ENCODE assay signal across 20 cellular contexts in genomic region chr12:120169946-120170345, GRCh38. TPM values are rescaled to one million over a fixed set of nuclear protein-coding genes. Genes with fewer than 3 reads are reported as not detected.
DNase-seq lines count a peak whose midpoint lies in the region; ATAC-seq and TF ChIP-seq lines count a peak whose summit lies in the region.
"Had no signal": no experiment of that assay in that cellular context is flagged by ENCODE, and none has a peak within 500 bp of the region (broad histone marks: within the 10 kb centered on the region; RNA-seq: fewer than 3 reads in every experiment).

No MANE protein-coding gene starts in this region.

- H3K4me2 ChIP-seq in HCT116 (ENCODE audit: low read length) = no peak overlapping the region
- H3K4me2 ChIP-seq in PC-3 (ENCODE audit: low read length) = no peak overlapping the region
- no peak overlapping the region for H3K4me2 ChIP-seq in hepatocyte
- H3K4me2 ChIP-seq: SK-N-SH had no signal

- CTCF ChIA-PET in activated naive CD4-positive, alpha-beta T cell treated with anti-CD3 and anti-CD28 coated beads for 36 hours (lab: Charles Lee) = interaction anchor here (0.7 kb wide), 1 partner anchor 61 kb away, joined by 3 read pairs; no protein-coding TSS in a partner anchor
- CTCF ChIA-PET in HCT116 (lab: Charles Lee) = no interaction called here
- CTCF ChIA-PET in PC-3 (lab: Charles Lee) = no interaction called here

- intact Hi-C loops in activated naive CD4-positive, alpha-beta T cell treated with anti-CD3 and anti-CD28 coated beads for 36 hours (cut with micrococcal nuclease) = no loop called here
- intact Hi-C loops in HCT116 (cut with micrococcal nuclease) = loop anchor here (5.0 kb wide), 1 partner anchor 33 kb away; no protein-coding TSS in a partner anchor
- intact Hi-C loops in PC-3 (cut with micrococcal nuclease) = no loop called here

- H3K36me3 Mint-ChIP-seq in activated naive CD4-positive, alpha-beta T cell treated with anti-CD3 and anti-CD28 coated beads for 36 hours (ENCODE audit: low read depth) = peaks cover 29% of the 10 kb centered on the region

- TF ChIP-seq POLR2A in HCT116 (IDR thresholded peaks at IDR 0.05; ENCODE audit: borderline replicate concordance, extremely low read depth, insufficient read depth, insufficient read length) = no peak

- H3K27ac Mint-ChIP-seq in activated naive CD4-positive, alpha-beta T cell treated with anti-CD3 and anti-CD28 coated beads for 36 hours = peak overlapping the region; percentile 30

- no peaks in the 10 kb centered on the region for H3K4me1 ChIP-seq in HCT116 (ENCODE audit: control insufficient read depth in 1 of 2, insufficient read depth in 2 of 2, low read length in 2 of 2)
- no peaks in the 10 kb centered on the region for H3K4me1 ChIP-seq in PC-3 (ENCODE audit: insufficient read depth, low read length)
- no peaks in the 10 kb centered on the region for H3K4me1 ChIP-seq in hepatocyte (ENCODE audit: insufficient read depth)
- H3K4me1 ChIP-seq: Peyer's patch had no signal

- H4K20me1 ChIP-seq in HCT116 (ENCODE audit: insufficient read depth) (no peaks in the 10 kb centered on the region), PC-3 (ENCODE audit: low read length) (no peaks in the 10 kb centered on the region), hepatocyte (ENCODE audit: insufficient read depth, poor library complexity, severe bottlenecking) (no peaks in the 10 kb centered on the region)

- H3K27ac ChIP-seq in HCT116 (ENCODE audit: low read depth, low read length) (no peak overlapping the region), PC-3 (ENCODE audit: low read length) (no peak overlapping the region), hepatocyte (no peak overlapping the region)
- H3K27ac ChIP-seq: Peyer's patch had no signal

- H3K79me2 ChIP-seq in HCT116 (ENCODE audit: insufficient read depth, low read length) (peaks cover 35% of the 10 kb centered on the region), PC-3 (ENCODE audit: low read length) (no peaks in the 10 kb centered on the region), hepatocyte (no peaks in the 10 kb centered on the region)

- H3K4me1 Mint-ChIP-seq in activated naive CD4-positive, alpha-beta T cell treated with anti-CD3 and anti-CD28 coated beads for 36 hours (ENCODE audit: low read depth) = no peaks in the 10 kb centered on the region

- H3K9ac ChIP-seq in HCT116 (ENCODE audit: low read length) = no peak overlapping the region
- no peak overlapping the region for H3K9ac ChIP-seq in PC-3 (ENCODE audit: low read length)
- H3K9ac ChIP-seq: SK-N-SH had no signal

- H3K9me3 ChIP-seq in HCT116 (ENCODE audit: control insufficient read depth in 1 of 2, insufficient read depth in 1 of 2, low read depth in 1 of 2, low read length in 2 of 2) (no peaks in the 10 kb centered on the region), PC-3 (ENCODE audit: low read length) (no peaks in the 10 kb centered on the region), hepatocyte (ENCODE audit: low read depth) (no peaks in the 10 kb centered on the region)
- H3K9me3 ChIP-seq: MG63, Peyer's patch, SK-N-SH had no signal

- no peaks in the 10 kb centered on the region for H3K27me3 Mint-ChIP-seq in activated naive CD4-positive, alpha-beta T cell treated with anti-CD3 and anti-CD28 coated beads for 36 hours (ENCODE audit: low read depth)

- H2AFZ ChIP-seq in HCT116 (ENCODE audit: low read depth, low read length, poor library complexity, severe bottlenecking) (no peak overlapping the region), PC-3 (ENCODE audit: low read length) (no peak overlapping the region), hepatocyte (no peak overlapping the region)

- H3K36me3 ChIP-seq in HCT116 (ENCODE audit: control insufficient read depth in 1 of 2, insufficient read depth in 2 of 2, low read length in 2 of 2) (peaks cover 51 to 67% of the 10 kb centered on the region in 2 experiments; a peak in 3 of 4 replicates), PC-3 (ENCODE audit: low read depth, low read length) (peaks cover 68% of the 10 kb centered on the region), hepatocyte (replicated peaks; ENCODE audit: insufficient read depth, low read depth) (no peaks in the 10 kb centered on the region)

- TF ChIP-seq CTCF in HCT116 (IDR thresholded peaks at IDR 0.05 in 2 of 3, conservative IDR thresholded peaks at IDR 0.05 in 1 of 3; ENCODE audit: borderline replicate concordance in 1 of 3, insufficient read depth in 1 of 3, low read depth in 2 of 3, low read length in 2 of 3) (no peak), PC-3 (conservative IDR thresholded peaks at IDR 0.05; ENCODE audit: low read depth, low read length) (no peak), hepatocyte (IDR thresholded peaks at IDR 0.05; ENCODE audit: poor library complexity) (no peak)

- no peaks in the 10 kb centered on the region for H3K9me3 Mint-ChIP-seq in activated naive CD4-positive, alpha-beta T cell treated with anti-CD3 and anti-CD28 coated beads for 36 hours

- ATAC-seq in HCT116 (peak; percentile 12; the same call in 1 of the 2 replicates), PC-3 (peak; percentile 52)

- no peak overlapping the region for H3K4me3 Mint-ChIP-seq in activated naive CD4-positive, alpha-beta T cell treated with anti-CD3 and anti-CD28 coated beads for 36 hours

- H3F3A ChIP-seq in PC-3 (ENCODE audit: low read length, unreplicated experiment) = no peaks in the 10 kb centered on the region

- BruUV-seq in HCT116 (replicated peaks; lab: Mats Ljungman, UMichigan) (no TSS peak), PC-3 (replicated peaks; lab: Mats Ljungman, UMichigan) (no TSS peak)

- H3K9me2 ChIP-seq in HCT116 (ENCODE audit: insufficient read depth) (no peaks in the 10 kb centered on the region), PC-3 (replicated peaks; ENCODE audit: low read length) (no peaks in the 10 kb centered on the region), hepatocyte (replicated peaks; ENCODE audit: insufficient read depth) (no peaks in the 10 kb centered on the region)
- H3K9me2 ChIP-seq: SK-N-SH had no signal

- H3K4me3 ChIP-seq in HCT116 (replicated peaks in 1 of 2; ENCODE audit: low read depth in 1 of 2, low read length in 2 of 2) = no peak overlapping the region
- no peak overlapping the region for H3K4me3 ChIP-seq in PC-3 (ENCODE audit: low read length)
- no peak overlapping the region for H3K4me3 ChIP-seq in hepatocyte
- H3K4me3 ChIP-seq: MG63, Peyer's patch had no signal

- no peak for TF ChIP-seq RAD21 in HCT116 (IDR thresholded peaks at IDR 0.05; ENCODE audit: low read depth)

- POLR2A ChIA-PET in HCT116 (lab: Charles Lee) (no interaction called here), PC-3 (lab: Charles Lee; ENCODE audit: unreplicated experiment) (no interaction called here)

- H3K27me3 ChIP-seq in HCT116 (ENCODE audit: insufficient read depth, low read length) = no peaks in the 10 kb centered on the region
- no peaks in the 10 kb centered on the region for H3K27me3 ChIP-seq in PC-3 (ENCODE audit: low read length)
- no peaks in the 10 kb centered on the region for H3K27me3 ChIP-seq in hepatocyte
- H3K27me3 ChIP-seq: MG63, Peyer's patch had no signal

- WGBS in hepatocyte (ENCODE audit: low lambda C conversion rate, missing lambda C conversion rate) = 95% methylated on average over 2 of the region's 2 CpGs

- RAD21 ChIA-PET in HCT116 (lab: Charles Lee; ENCODE audit: low non-redundant PET in 1 of 2, low total read pairs in 2 of 2, uncharacterized antibody in 2 of 2, unreplicated experiment in 2 of 2) = no interaction called here

- no peak for DNase-seq in activated naive CD4-positive, alpha-beta T cell treated with anti-CD3 and anti-CD28 coated beads for 36 hours
- DNase-seq in activated naive CD4-positive, alpha-beta T cell (lab: John Stamatoyannopoulos, UW) = no peak
- DNase-seq in HCT116 (ENCODE audit: low read depth, low spot score) (no peak), PC-3 (no peak), kidney tubule cell (ENCODE audit: low spot score) (peak; percentile 23), hepatocyte (ENCODE audit: low spot score) (no peak), NCI-H446 (lab: John Stamatoyannopoulos, UW) (no peak), NCI-H1436 (lab: John Stamatoyannopoulos, UW) (no peak)
- DNase-seq: 8988T, Calu3, DMS79 treated with DMSO at 0.1 percent for 48 hours, GDM1, KBM-7, MG63, NCI-H1694, NCI-H2029 treated with DMSO at 0.1 percent for 48 hours, NCI-H69, Peyer's patch, SK-N-SH, SW 1271 had no signal

TF ChIP-seq in HCT116, 20 proteins besides CTCF, POLR2A, EP300 and RAD21 (continues in another document):
- TF ChIP-seq JUND (IDR thresholded peaks at IDR 0.05) (no peak), MAX (IDR thresholded peaks at IDR 0.05) (no peak), FOSL1 (IDR thresholded peaks at IDR 0.05; ENCODE audit: low read depth) (no peak), SP1 (IDR thresholded peaks at IDR 0.05; ENCODE audit: low read depth) (no peak), EGR1 (IDR thresholded peaks at IDR 0.05; ENCODE audit: low read depth) (no peak)

RNA-seq across cellular contexts. Expression of gene GCN1, which starts 24.6 kb away (rescaled TPM):
- 100 to 1,000 TPM; 122 to 128 TPM for total RNA-seq in activated naive CD4-positive, alpha-beta T cell treated with anti-CD3 and anti-CD28 coated beads for 36 hours
- 184 TPM for total RNA-seq in HCT116 (2021; ENCODE audit: unreplicated experiment)
- polyA plus RNA-seq in HCT116 (2012) = 94.9 and 100 TPM in 2 replicates
- 254 and 334 TPM in 2 replicates for total RNA-seq in PC-3 (2014; rRNA removed)
- 37.4 and 197 TPM in 2 replicates for total RNA-seq in hepatocyte
- polyA plus RNA-seq in hepatocyte = 27.6 and 28.2 TPM in 2 replicates

RNA-seq across cellular contexts. Expression of gene RPLP0, which starts 31.0 kb away (rescaled TPM):
- total RNA-seq in activated naive CD4-positive, alpha-beta T cell treated with anti-CD3 and anti-CD28 coated beads for 36 hours = 1,000 to 10,000 TPM; 5,065 to 5,278 TPM
- total RNA-seq in HCT116 (2021; ENCODE audit: unreplicated experiment) (4,123 TPM), PC-3 (2014; rRNA removed) (6,714 and 7,550 TPM in 2 replicates), hepatocyte (3,730 and 3,982 TPM in 2 replicates)
- polyA plus RNA-seq in HCT116 (2012) = 6,734 and 7,674 TPM in 2 replicates
- polyA plus RNA-seq in hepatocyte = 775 and 798 TPM in 2 replicates

RNA-seq across cellular contexts. Expression of gene RAB35, which starts 53.4 kb away (rescaled TPM):
- total RNA-seq in activated naive CD4-positive, alpha-beta T cell treated with anti-CD3 and anti-CD28 coated beads for 36 hours = 10 to 100 TPM; 41.3 to 45.7 TPM
- total RNA-seq in HCT116 (2021; ENCODE audit: unreplicated experiment) (57.1 TPM), PC-3 (2014; rRNA removed) (52.8 and 64.1 TPM in 2 replicates), hepatocyte (22.0 and 22.6 TPM in 2 replicates)
- polyA plus RNA-seq in HCT116 (2012) = 39.1 and 45.1 TPM in 2 replicates
- 24.0 and 26.0 TPM in 2 replicates for polyA plus RNA-seq in hepatocyte
